ENCODE assay signal across 19 cellular contexts in the genomic region with DNA sequence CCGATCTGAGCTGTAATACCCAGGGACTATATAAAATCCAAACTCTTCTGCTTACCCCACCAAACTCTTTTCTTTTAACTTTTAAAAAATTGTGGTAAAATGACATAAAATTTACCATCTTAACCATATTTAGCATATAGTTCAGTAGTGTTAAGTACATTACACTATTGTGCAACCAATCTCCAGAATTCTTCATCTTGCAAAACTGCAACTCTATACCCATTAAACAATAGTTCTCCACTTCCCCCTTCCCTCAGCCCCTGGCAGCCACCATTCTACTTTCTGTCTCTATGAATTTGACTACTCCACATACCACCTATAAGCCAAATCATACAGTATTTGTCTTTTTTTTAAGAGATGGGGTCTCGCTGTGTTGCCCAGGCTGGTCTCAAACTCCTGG. TPM values are rescaled to one million over a fixed set of nuclear protein-coding genes. Genes with fewer than 3 reads are reported as not detected.
"Had no signal": no experiment of that assay in that cellular context is flagged by ENCODE, and none has a peak within 500 bp of the region (broad histone marks: within the 10 kb centered on the region; RNA-seq: fewer than 3 reads in every experiment).

No MANE protein-coding gene starts in this region.

- H3K4me3 ChIP-seq: body of pancreas, mucosa of descending colon, neural progenitor cell had no signal

- ATAC-seq: body of pancreas; effector memory CD8-positive, alpha-beta T cell had no signal

- H3K36me3 ChIP-seq: neural progenitor cell had no signal

- H3K27me3 ChIP-seq: body of pancreas, neural progenitor cell had no signal

- DNase-seq: activated CD4-positive, alpha-beta memory T cell treated with anti-CD3 and anti-CD28 coated beads for 36 hours; activated CD4-positive, alpha-beta T cell treated with anti-CD3 and anti-CD28 coated beads for 36 hours; activated naive CD4-positive, alpha-beta T cell treated with Interleukin-2 at 50 U/mL for 16 hours; activated naive CD8-positive, alpha-beta T cell treated with anti-CD3 and anti-CD28 coated beads, Interleukin-2, amount 10 ng/mL, durations not matched to agents 7 days and 5 days; activated T-cell treated with anti-CD3 and anti-CD28 coated beads for 4 hours; body of pancreas; effector memory CD8-positive, alpha-beta T cell; foreskin fibroblast; left ventricle myocardium superior; mesenchymal stem cell; mucosa of descending colon; naive B cell; trophoblast cell had no signal

- H3K36me3 Mint-ChIP-seq: activated CD4-positive, alpha-beta memory T cell treated with anti-CD3 and anti-CD28 coated beads for 36 hours; activated naive CD8-positive, alpha-beta T cell treated with anti-CD3 and anti-CD28 coated beads, Interleukin-2, amount 10 ng/mL, durations not matched to agents 7 days and 5 days; naive B cell; neural progenitor cell had no signal

- H3K9me3 ChIP-seq: body of pancreas, mucosa of descending colon had no signal

- H3K4me3 Mint-ChIP-seq: activated CD4-positive, alpha-beta memory T cell treated with anti-CD3 and anti-CD28 coated beads for 36 hours; activated CD4-positive, alpha-beta T cell treated with anti-CD3 and anti-CD28 coated beads for 36 hours; activated naive CD8-positive, alpha-beta T cell treated with anti-CD3 and anti-CD28 coated beads, Interleukin-2, amount 10 ng/mL, durations not matched to agents 7 days and 5 days; effector memory CD8-positive, alpha-beta T cell; neural progenitor cell; stimulated activated naive CD8-positive, alpha-beta T cell treated with anti-CD3 and anti-CD28 coated beads, Interleukin-15, Interleukin-2, amounts not matched to agents 100 ng/mL and 50 ng/mL, for 24 hours had no signal

- H3K27ac Mint-ChIP-seq: activated CD4-positive, alpha-beta memory T cell treated with anti-CD3 and anti-CD28 coated beads for 36 hours; activated CD4-positive, alpha-beta T cell treated with anti-CD3 and anti-CD28 coated beads for 36 hours; activated naive CD8-positive, alpha-beta T cell treated with anti-CD3 and anti-CD28 coated beads, Interleukin-2, amount 10 ng/mL, durations not matched to agents 7 days and 5 days; effector memory CD8-positive, alpha-beta T cell; naive B cell; neural progenitor cell; progenitor cell of endocrine pancreas; stimulated activated naive CD8-positive, alpha-beta T cell treated with anti-CD3 and anti-CD28 coated beads, Interleukin-15, Interleukin-2, amounts not matched to agents 100 ng/mL and 50 ng/mL, for 24 hours had no signal

- H3K27ac ChIP-seq: neural progenitor cell had no signal

- H3K27me3 Mint-ChIP-seq: activated CD4-positive, alpha-beta memory T cell treated with anti-CD3 and anti-CD28 coated beads for 36 hours; effector memory CD8-positive, alpha-beta T cell; stimulated activated naive CD8-positive, alpha-beta T cell treated with anti-CD3 and anti-CD28 coated beads, Interleukin-15, Interleukin-2, amounts not matched to agents 100 ng/mL and 50 ng/mL, for 24 hours had no signal

RNA-seq across cellular contexts. Expression of gene GRAMD2A, which starts 40.7 kb away (rescaled TPM):
- total RNA-seq: activated CD4-positive, alpha-beta memory T cell treated with anti-CD3 and anti-CD28 coated beads for 36 hours; activated naive CD8-positive, alpha-beta T cell treated with anti-CD3 and anti-CD28 coated beads, Interleukin-2, amount 10 ng/mL, durations not matched to agents 7 days and 5 days; cardiac septum; glomerular endothelial cell; left ventricle myocardium superior; osteoblast had no signal
